ENCODE assay signal across 1 cellular context in the genomic region with DNA sequence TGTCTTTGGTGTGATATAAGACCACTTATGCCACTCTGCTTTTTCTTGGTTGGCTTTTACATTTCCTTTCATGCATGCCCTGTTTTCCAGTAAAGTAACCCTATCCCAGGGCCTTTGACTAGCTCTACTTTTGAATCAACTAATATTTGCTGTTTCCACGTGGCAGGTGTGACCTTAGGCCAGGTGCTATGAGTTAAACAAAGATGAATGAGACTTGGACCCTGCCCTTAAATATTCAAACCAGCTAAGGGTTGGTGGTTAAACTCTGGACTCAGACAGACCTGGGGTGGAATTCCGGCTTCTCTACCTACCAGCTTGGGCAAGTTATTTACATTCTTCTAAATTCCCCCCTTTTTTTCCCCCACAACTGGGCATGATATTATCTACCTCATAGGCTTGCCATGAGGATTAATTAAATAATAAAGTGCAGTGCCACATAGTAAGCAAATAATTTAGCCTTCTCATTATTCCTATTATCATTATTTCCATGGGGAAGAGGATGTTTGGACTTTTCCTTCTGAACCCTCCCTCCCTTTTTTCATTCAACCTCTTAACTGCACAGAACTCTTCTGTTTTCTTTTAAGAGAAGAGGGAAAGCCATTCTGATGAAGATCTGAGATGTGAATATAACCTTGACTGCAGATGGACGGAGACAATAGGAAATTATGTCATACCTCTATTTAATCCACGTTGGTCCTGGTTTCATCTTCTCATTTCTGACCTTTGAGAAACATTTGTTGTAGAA.
TF ChIP-seq lines count a peak whose summit lies in the region.

No MANE protein-coding gene starts in this region.

TF ChIP-seq in HepG2, 621 proteins besides CTCF, POLR2A, EP300 and RAD21 (continued from another document and continues in another):
- TF ChIP-seq PCBP1 (IDR thresholded peaks at IDR 0.05; ENCODE audit: borderline replicate concordance, low read depth, low read length) (no peak), ZNF329 (CRISPR knock-in tag; IDR thresholded peaks at IDR 0.05; ENCODE audit: low read depth) (no peak), NONO (IDR thresholded peaks at IDR 0.05) (no peak), NONO (CRISPR knock-in tag; conservative IDR thresholded peaks at IDR 0.05) (peak; percentile 68; the same call in 1 of the 2 replicates), ELF1 (CRISPR knock-in tag; IDR thresholded peaks at IDR 0.05) (0 out of 2 replicates have a peak, but pooled peaks have one; percentile 15), KAT7 (CRISPR knock-in tag; IDR thresholded peaks at IDR 0.05; ENCODE audit: borderline replicate concordance) (no peak), GFI1 (CRISPR knock-in tag; IDR thresholded peaks at IDR 0.05; ENCODE audit: borderline replicate concordance) (peak; percentile 92), ZMYM4 (CRISPR knock-in tag; IDR thresholded peaks at IDR 0.05) (peak; percentile 97), MEIS2 (CRISPR knock-in tag; IDR thresholded peaks at IDR 0.05) (peak; percentile 94), ZBTB38 (CRISPR knock-in tag; IDR thresholded peaks at IDR 0.05) (no peak), ZFP90 (CRISPR knock-in tag; IDR thresholded peaks at IDR 0.05; ENCODE audit: borderline replicate concordance) (no peak), KMT2B (CRISPR knock-in tag; IDR thresholded peaks at IDR 0.05) (peak; percentile 66; the same call in 1 of the 2 replicates), BRD4 (CRISPR knock-in tag; IDR thresholded peaks at IDR 0.05) (peak; percentile 58), NCOR1 (IDR thresholded peaks at IDR 0.05; ENCODE audit: borderline replicate concordance, low read length) (peak; percentile 97), ZNF615 (CRISPR knock-in tag; IDR thresholded peaks at IDR 0.05; ENCODE audit: borderline replicate concordance) (peak; percentile 88; the same call in 1 of the 2 replicates), ZNF772 (CRISPR knock-in tag; IDR thresholded peaks at IDR 0.05) (peak; percentile 89; the same call in 1 of the 2 replicates), CCAR2 (optimal IDR thresholded peaks at IDR 0.05; ENCODE audit: low read depth, low read length) (peak; percentile 41), ZNF34 (CRISPR knock-in tag; IDR thresholded peaks at IDR 0.05; ENCODE audit: borderline replicate concordance) (peak; percentile 48), IRX3 (CRISPR knock-in tag; IDR thresholded peaks at IDR 0.05; ENCODE audit: borderline replicate concordance, low read depth) (0 out of 2 replicates have a peak, but pooled peaks have one; percentile 11), DPF2 (CRISPR knock-in tag; IDR thresholded peaks at IDR 0.05; ENCODE audit: borderline replicate concordance, low read depth) (peak; percentile 67), HMG20B (CRISPR knock-in tag; conservative IDR thresholded peaks at IDR 0.05) (peak; percentile 71), NFKBIZ (CRISPR knock-in tag; IDR thresholded peaks at IDR 0.05) (peak; percentile 93), ZNF3 (CRISPR knock-in tag; IDR thresholded peaks at IDR 0.05) (peak; percentile 86), ZNF720 (CRISPR knock-in tag; IDR thresholded peaks at IDR 0.05) (no peak), NR2F2 (IDR thresholded peaks at IDR 0.05; ENCODE audit: borderline replicate concordance, low read depth) (peak; percentile 94), ZNF879 (CRISPR knock-in tag; IDR thresholded peaks at IDR 0.05) (peak; percentile 61; the same call in 1 of the 2 replicates), GLI4 (CRISPR knock-in tag; IDR thresholded peaks at IDR 0.05; ENCODE audit: borderline replicate concordance) (no peak), ETV5 (CRISPR knock-in tag; IDR thresholded peaks at IDR 0.05; ENCODE audit: borderline replicate concordance) (peak; percentile 89; the same call in 1 of the 2 replicates), RCOR2 (CRISPR knock-in tag; IDR thresholded peaks at IDR 0.05) (peak; percentile 96; the same call in 1 of the 2 replicates), MYNN (CRISPR knock-in tag; IDR thresholded peaks at IDR 0.05; ENCODE audit: low read depth) (no peak), ZNF781 (CRISPR knock-in tag; IDR thresholded peaks at IDR 0.05; ENCODE audit: borderline replicate concordance, not compliant biosample characterization) (peak; percentile 73), PHF5A (CRISPR knock-in tag; IDR thresholded peaks at IDR 0.05; ENCODE audit: low read depth, unreplicated experiment) (no peak), IKZF1 (IDR thresholded peaks at IDR 0.05) (no peak), ZNF382 (CRISPR knock-in tag; IDR thresholded peaks at IDR 0.05; ENCODE audit: borderline replicate concordance) (no peak), ZNF441 (CRISPR knock-in tag; IDR thresholded peaks at IDR 0.05; ENCODE audit: borderline replicate concordance) (peak; percentile 89), FOXM1 (CRISPR knock-in tag; IDR thresholded peaks at IDR 0.05) (no peak), ELF4 (CRISPR knock-in tag; IDR thresholded peaks at IDR 0.05; ENCODE audit: borderline replicate concordance) (no peak), CC2D1A (CRISPR knock-in tag; IDR thresholded peaks at IDR 0.05) (no peak), ESRRA (CRISPR knock-in tag; IDR thresholded peaks at IDR 0.05; ENCODE audit: low read depth) (peak; percentile 83; the same call in 1 of the 2 replicates), PAF1 (CRISPR knock-in tag; IDR thresholded peaks at IDR 0.05) (no peak), ZBTB7B (CRISPR knock-in tag; IDR thresholded peaks at IDR 0.05) (peak; percentile 70), KDM5A (IDR thresholded peaks at IDR 0.05; ENCODE audit: borderline replicate concordance, low read length) (no peak; the same call in 1 of the 2 replicates), YY1 (IDR thresholded peaks at IDR 0.05; ENCODE audit: insufficient read depth, insufficient replicate concordance, low read depth, low read length) (no peak), ZMYM2 (CRISPR knock-in tag; IDR thresholded peaks at IDR 0.05) (peak; percentile 81), ZNF572 (CRISPR knock-in tag; IDR thresholded peaks at IDR 0.05) (no peak), ZNF30 (CRISPR knock-in tag; IDR thresholded peaks at IDR 0.05) (0 out of 2 replicates have a peak, but pooled peaks have one; percentile 71), GPN1 (CRISPR knock-in tag; IDR thresholded peaks at IDR 0.05; ENCODE audit: borderline replicate concordance) (no peak), DR1 (CRISPR knock-in tag; IDR thresholded peaks at IDR 0.05) (no peak; the same call in 1 of the 2 replicates), ZNF652 (CRISPR knock-in tag; IDR thresholded peaks at IDR 0.05; ENCODE audit: borderline replicate concordance, low read depth) (peak; percentile 85), ZNF343 (CRISPR knock-in tag; IDR thresholded peaks at IDR 0.05) (no peak; the same call in 1 of the 2 replicates)
- TF ChIP-seq, protein P1, sequence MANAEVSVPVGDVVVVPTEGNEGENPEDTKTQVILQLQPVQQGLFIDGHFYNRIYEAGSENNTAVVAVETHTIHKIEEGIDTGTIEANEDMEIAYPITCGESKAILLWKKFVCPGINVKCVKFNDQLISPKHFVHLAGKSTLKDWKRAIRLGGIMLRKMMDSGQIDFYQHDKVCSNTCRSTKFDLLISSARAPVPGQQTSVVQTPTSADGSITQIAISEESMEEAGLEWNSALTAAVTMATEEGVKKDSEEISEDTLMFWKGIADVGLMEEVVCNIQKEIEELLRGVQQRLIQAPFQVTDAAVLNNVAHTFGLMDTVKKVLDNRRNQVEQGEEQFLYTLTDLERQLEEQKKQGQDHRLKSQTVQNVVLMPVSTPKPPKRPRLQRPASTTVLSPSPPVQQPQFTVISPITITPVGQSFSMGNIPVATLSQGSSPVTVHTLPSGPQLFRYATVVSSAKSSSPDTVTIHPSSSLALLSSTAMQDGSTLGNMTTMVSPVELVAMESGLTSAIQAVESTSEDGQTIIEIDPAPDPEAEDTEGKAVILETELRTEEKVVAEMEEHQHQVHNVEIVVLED (CRISPR knock-in tag; IDR thresholded peaks at IDR 0.05; ENCODE audit: borderline replicate concordance): peak; percentile 20; the same call in 1 of the 2 replicates
- TF ChIP-seq, protein P2, sequence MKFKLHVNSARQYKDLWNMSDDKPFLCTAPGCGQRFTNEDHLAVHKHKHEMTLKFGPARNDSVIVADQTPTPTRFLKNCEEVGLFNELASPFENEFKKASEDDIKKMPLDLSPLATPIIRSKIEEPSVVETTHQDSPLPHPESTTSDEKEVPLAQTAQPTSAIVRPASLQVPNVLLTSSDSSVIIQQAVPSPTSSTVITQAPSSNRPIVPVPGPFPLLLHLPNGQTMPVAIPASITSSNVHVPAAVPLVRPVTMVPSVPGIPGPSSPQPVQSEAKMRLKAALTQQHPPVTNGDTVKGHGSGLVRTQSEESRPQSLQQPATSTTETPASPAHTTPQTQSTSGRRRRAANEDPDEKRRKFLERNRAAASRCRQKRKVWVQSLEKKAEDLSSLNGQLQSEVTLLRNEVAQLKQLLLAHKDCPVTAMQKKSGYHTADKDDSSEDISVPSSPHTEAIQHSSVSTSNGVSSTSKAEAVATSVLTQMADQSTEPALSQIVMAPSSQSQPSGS (CRISPR knock-in tag; IDR thresholded peaks at IDR 0.05): peak; percentile 91
- TF ChIP-seq, protein P3, sequence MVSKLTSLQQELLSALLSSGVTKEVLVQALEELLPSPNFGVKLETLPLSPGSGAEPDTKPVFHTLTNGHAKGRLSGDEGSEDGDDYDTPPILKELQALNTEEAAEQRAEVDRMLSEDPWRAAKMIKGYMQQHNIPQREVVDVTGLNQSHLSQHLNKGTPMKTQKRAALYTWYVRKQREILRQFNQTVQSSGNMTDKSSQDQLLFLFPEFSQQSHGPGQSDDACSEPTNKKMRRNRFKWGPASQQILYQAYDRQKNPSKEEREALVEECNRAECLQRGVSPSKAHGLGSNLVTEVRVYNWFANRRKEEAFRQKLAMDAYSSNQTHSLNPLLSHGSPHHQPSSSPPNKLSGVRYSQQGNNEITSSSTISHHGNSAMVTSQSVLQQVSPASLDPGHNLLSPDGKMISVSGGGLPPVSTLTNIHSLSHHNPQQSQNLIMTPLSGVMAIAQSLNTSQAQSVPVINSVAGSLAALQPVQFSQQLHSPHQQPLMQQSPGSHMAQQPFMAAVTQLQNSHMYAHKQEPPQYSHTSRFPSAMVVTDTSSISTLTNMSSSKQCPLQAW (CRISPR knock-in tag; IDR thresholded peaks at IDR 0.05): peak; percentile 89
- TF ChIP-seq, protein P4, sequence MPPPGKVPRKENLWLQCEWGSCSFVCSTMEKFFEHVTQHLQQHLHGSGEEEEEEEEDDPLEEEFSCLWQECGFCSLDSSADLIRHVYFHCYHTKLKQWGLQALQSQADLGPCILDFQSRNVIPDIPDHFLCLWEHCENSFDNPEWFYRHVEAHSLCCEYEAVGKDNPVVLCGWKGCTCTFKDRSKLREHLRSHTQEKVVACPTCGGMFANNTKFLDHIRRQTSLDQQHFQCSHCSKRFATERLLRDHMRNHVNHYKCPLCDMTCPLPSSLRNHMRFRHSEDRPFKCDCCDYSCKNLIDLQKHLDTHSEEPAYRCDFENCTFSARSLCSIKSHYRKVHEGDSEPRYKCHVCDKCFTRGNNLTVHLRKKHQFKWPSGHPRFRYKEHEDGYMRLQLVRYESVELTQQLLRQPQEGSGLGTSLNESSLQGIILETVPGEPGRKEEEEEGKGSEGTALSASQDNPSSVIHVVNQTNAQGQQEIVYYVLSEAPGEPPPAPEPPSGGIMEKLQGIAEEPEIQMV (CRISPR knock-in tag; IDR thresholded peaks at IDR 0.05; ENCODE audit: low read depth): peak; percentile 55; the same call in 1 of the 2 replicates
- TF ChIP-seq, protein P5, sequence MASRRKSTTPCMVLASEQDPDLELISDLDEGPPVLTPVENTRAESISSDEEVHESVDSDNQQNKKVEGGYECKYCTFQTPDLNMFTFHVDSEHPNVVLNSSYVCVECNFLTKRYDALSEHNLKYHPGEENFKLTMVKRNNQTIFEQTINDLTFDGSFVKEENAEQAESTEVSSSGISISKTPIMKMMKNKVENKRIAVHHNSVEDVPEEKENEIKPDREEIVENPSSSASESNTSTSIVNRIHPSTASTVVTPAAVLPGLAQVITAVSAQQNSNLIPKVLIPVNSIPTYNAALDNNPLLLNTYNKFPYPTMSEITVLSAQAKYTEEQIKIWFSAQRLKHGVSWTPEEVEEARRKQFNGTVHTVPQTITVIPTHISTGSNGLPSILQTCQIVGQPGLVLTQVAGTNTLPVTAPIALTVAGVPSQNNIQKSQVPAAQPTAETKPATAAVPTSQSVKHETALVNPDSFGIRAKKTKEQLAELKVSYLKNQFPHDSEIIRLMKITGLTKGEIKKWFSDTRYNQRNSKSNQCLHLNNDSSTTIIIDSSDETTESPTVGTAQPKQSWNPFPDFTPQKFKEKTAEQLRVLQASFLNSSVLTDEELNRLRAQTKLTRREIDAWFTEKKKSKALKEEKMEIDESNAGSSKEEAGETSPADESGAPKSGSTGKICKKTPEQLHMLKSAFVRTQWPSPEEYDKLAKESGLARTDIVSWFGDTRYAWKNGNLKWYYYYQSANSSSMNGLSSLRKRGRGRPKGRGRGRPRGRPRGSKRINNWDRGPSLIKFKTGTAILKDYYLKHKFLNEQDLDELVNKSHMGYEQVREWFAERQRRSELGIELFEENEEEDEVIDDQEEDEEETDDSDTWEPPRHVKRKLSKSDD (CRISPR knock-in tag; IDR thresholded peaks at IDR 0.05; ENCODE audit: low read depth): 0 out of 2 replicates have a peak, but pooled peaks have one; percentile 21
- TF ChIP-seq, protein P6, sequence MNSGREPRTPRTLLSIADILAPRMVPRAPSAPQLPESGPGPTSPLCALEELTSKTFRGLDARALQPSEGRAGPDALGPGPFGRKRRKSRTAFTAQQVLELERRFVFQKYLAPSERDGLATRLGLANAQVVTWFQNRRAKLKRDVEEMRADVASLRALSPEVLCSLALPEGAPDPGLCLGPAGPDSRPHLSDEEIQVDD (CRISPR knock-in tag; IDR thresholded peaks at IDR 0.05; ENCODE audit: borderline replicate concordance): no peak
- TF ChIP-seq, protein P7, sequence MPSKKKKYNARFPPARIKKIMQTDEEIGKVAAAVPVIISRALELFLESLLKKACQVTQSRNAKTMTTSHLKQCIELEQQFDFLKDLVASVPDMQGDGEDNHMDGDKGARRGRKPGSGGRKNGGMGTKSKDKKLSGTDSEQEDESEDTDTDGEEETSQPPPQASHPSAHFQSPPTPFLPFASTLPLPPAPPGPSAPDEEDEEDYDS (CRISPR knock-in tag; IDR thresholded peaks at IDR 0.05): peak; percentile 85
- TF ChIP-seq, protein P8, sequence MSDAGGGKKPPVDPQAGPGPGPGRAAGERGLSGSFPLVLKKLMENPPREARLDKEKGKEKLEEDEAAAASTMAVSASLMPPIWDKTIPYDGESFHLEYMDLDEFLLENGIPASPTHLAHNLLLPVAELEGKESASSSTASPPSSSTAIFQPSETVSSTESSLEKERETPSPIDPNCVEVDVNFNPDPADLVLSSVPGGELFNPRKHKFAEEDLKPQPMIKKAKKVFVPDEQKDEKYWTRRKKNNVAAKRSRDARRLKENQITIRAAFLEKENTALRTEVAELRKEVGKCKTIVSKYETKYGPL (CRISPR knock-in tag; IDR thresholded peaks at IDR 0.05): no peak
- TF ChIP-seq, protein P9, sequence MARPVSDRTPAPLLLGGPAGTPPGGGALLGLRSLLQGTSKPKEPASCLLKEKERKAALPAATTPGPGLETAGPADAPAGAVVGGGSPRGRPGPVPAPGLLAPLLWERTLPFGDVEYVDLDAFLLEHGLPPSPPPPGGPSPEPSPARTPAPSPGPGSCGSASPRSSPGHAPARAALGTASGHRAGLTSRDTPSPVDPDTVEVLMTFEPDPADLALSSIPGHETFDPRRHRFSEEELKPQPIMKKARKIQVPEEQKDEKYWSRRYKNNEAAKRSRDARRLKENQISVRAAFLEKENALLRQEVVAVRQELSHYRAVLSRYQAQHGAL (CRISPR knock-in tag; IDR thresholded peaks at IDR 0.05; ENCODE audit: not compliant biosample characterization): peak; percentile 73
